37 cellular contexts compared by ENCODE assay signal in genomic region chr9:100879884-100880283, GRCh38.
"Had no signal": no experiment of that assay in that cellular context is flagged by ENCODE, and none has a peak within 500 bp of the region (broad histone marks: within the 10 kb centered on the region; RNA-seq: fewer than 3 reads in every experiment).

No MANE protein-coding gene starts in this region.

- H3K9me3 Mint-ChIP-seq: activated CD4-positive, alpha-beta memory T cell treated with anti-CD3 and anti-CD28 coated beads, Interleukin-2, amount 10 ng/mL, durations not matched to agents 7 days and 5 days; activated CD4-positive, alpha-beta T cell treated with anti-CD3 and anti-CD28 coated beads, Interleukin-2, amount 10 ng/mL, durations not matched to agents 7 days and 5 days; activated naive CD4-positive, alpha-beta T cell treated with anti-CD3 and anti-CD28 coated beads, Interleukin-2, amount 10 ng/mL, durations not matched to agents 7 days and 5 days; activated naive CD4-positive, alpha-beta T cell treated with anti-CD3 and anti-CD28 coated beads, Interleukin-2, amount 50 U/mL, for 24 hours; activated naive CD8-positive, alpha-beta T cell treated with anti-CD3 and anti-CD28 coated beads, Interleukin-2, amount 10 ng/mL, durations not matched to agents 7 days and 5 days; activated naive CD8-positive, alpha-beta T cell treated with anti-CD3 and anti-CD28 coated beads, Interleukin-2, amount 50 U/mL, for 24 hours; activated T-cell treated with anti-CD3 and anti-CD28 coated beads, Interleukin-2, amount 50 U/mL, for 24 hours; activated T-helper 2 cell treated with anti-CD3 and anti-CD28 coated beads, Interferon-gamma antibody, Interleukin-2, Interleukin-4, amounts not matched to agents 10 μg/mL and 5 μg/mL and 100 μg/mL, durations not matched to agents 14 hours and 24 hours and 36 hours; brain; T-helper 1 cell treated with Interleukin-12 subunit alpha and Interleukin-12 subunit beta and Interleukin-4 antibody, amounts not matched to agents 30 μg/mL and 1 μg/mL, for 36 hours; T-helper 2 cell treated with Interferon-gamma antibody and Interleukin-4, amounts not matched to agents 5 μg/mL and 100 μg/mL, for 36 hours had no signal

- ATAC-seq: activated CD4-positive, alpha-beta T cell treated with anti-CD3 and anti-CD28 coated beads for 36 hours; activated CD4-positive, CD25-positive, alpha-beta regulatory T cell treated with anti-CD3 and anti-CD28 coated beads, Interleukin-2, amount 50 U/mL, for 24 hours; activated CD8-positive, alpha-beta memory T cell treated with anti-CD3 and anti-CD28 coated beads, Interleukin-2, amount 10 ng/mL, durations not matched to agents 7 days and 5 days; activated CD8-positive, alpha-beta T cell treated with anti-CD3 and anti-CD28 coated beads, Interleukin-2, amount 10 ng/mL, durations not matched to agents 7 days and 5 days; activated naive CD8-positive, alpha-beta T cell treated with anti-CD3 and anti-CD28 coated beads, Interleukin-2, amount 50 U/mL, for 24 hours had no signal

- H3K27ac Mint-ChIP-seq: activated CD4-positive, alpha-beta memory T cell treated with anti-CD3 and anti-CD28 coated beads, Interleukin-2, amount 10 ng/mL, durations not matched to agents 7 days and 5 days; activated CD4-positive, alpha-beta T cell treated with anti-CD3 and anti-CD28 coated beads for 36 hours; activated CD4-positive, alpha-beta T cell treated with anti-CD3 and anti-CD28 coated beads, Interleukin-2, amount 10 ng/mL, durations not matched to agents 7 days and 5 days; activated CD8-positive, alpha-beta memory T cell treated with anti-CD3 and anti-CD28 coated beads, Interleukin-2, amount 10 ng/mL, durations not matched to agents 7 days and 5 days; activated CD8-positive, alpha-beta T cell treated with anti-CD3 and anti-CD28 coated beads, Interleukin-2, amount 10 ng/mL, durations not matched to agents 7 days and 5 days; activated naive CD4-positive, alpha-beta T cell treated with anti-CD3 and anti-CD28 coated beads, Interleukin-2, amount 10 ng/mL, durations not matched to agents 7 days and 5 days; activated naive CD4-positive, alpha-beta T cell treated with anti-CD3 and anti-CD28 coated beads, Interleukin-2, amount 50 U/mL, for 24 hours; activated naive CD8-positive, alpha-beta T cell; activated naive CD8-positive, alpha-beta T cell treated with anti-CD3 and anti-CD28 coated beads, Interleukin-2, amount 10 ng/mL, durations not matched to agents 7 days and 5 days; activated naive CD8-positive, alpha-beta T cell treated with anti-CD3 and anti-CD28 coated beads, Interleukin-2, amount 50 U/mL, for 24 hours; activated T-cell treated with anti-CD3 and anti-CD28 coated beads, Interleukin-2, amount 50 U/mL, for 24 hours; activated T-helper 2 cell treated with anti-CD3 and anti-CD28 coated beads, Interferon-gamma antibody, Interleukin-2, Interleukin-4, amounts not matched to agents 10 μg/mL and 5 μg/mL and 100 μg/mL, durations not matched to agents 14 hours and 24 hours and 36 hours; brain; T-helper 1 cell treated with Interleukin-12 subunit alpha and Interleukin-12 subunit beta and Interleukin-4 antibody, amounts not matched to agents 30 μg/mL and 1 μg/mL, for 36 hours; T-helper 2 cell treated with Interferon-gamma antibody and Interleukin-4, amounts not matched to agents 5 μg/mL and 100 μg/mL, for 36 hours had no signal

- H3K9me3 ChIP-seq: ascending aorta had no signal

- H3K4me1 ChIP-seq: ascending aorta had no signal

- H3K36me3 Mint-ChIP-seq: activated CD8-positive, alpha-beta memory T cell treated with anti-CD3 and anti-CD28 coated beads, Interleukin-2, amount 10 ng/mL, durations not matched to agents 7 days and 5 days; activated naive CD4-positive, alpha-beta T cell treated with anti-CD3 and anti-CD28 coated beads, Interleukin-2, amount 10 ng/mL, durations not matched to agents 7 days and 5 days; activated naive CD4-positive, alpha-beta T cell treated with anti-CD3 and anti-CD28 coated beads, Interleukin-2, amount 50 U/mL, for 24 hours; activated naive CD8-positive, alpha-beta T cell; activated naive CD8-positive, alpha-beta T cell treated with anti-CD3 and anti-CD28 coated beads, Interleukin-2, amount 10 ng/mL, durations not matched to agents 7 days and 5 days; brain had no signal

- H3K27me3 ChIP-seq: ascending aorta, cardiac muscle cell had no signal

- H3K27me3 Mint-ChIP-seq: activated CD4-positive, alpha-beta memory T cell treated with anti-CD3 and anti-CD28 coated beads, Interleukin-2, amount 10 ng/mL, durations not matched to agents 7 days and 5 days; activated CD4-positive, alpha-beta T cell treated with anti-CD3 and anti-CD28 coated beads for 36 hours; activated CD4-positive, alpha-beta T cell treated with anti-CD3 and anti-CD28 coated beads, Interleukin-2, amount 10 ng/mL, durations not matched to agents 7 days and 5 days; activated CD8-positive, alpha-beta memory T cell treated with anti-CD3 and anti-CD28 coated beads, Interleukin-2, amount 10 ng/mL, durations not matched to agents 7 days and 5 days; activated naive CD4-positive, alpha-beta T cell treated with anti-CD3 and anti-CD28 coated beads, Interleukin-2, amount 10 ng/mL, durations not matched to agents 7 days and 5 days; activated naive CD4-positive, alpha-beta T cell treated with anti-CD3 and anti-CD28 coated beads, Interleukin-2, amount 50 U/mL, for 24 hours; activated naive CD8-positive, alpha-beta T cell; activated naive CD8-positive, alpha-beta T cell treated with anti-CD3 and anti-CD28 coated beads, Interleukin-2, amount 50 U/mL, for 24 hours; activated T-cell treated with anti-CD3 and anti-CD28 coated beads, Interleukin-2, amount 50 U/mL, for 24 hours; brain; central memory CD8-positive, alpha-beta T cell had no signal

- H3K27ac ChIP-seq: ascending aorta, cardiac muscle cell, VCaP had no signal

- H3K4me3 Mint-ChIP-seq: activated CD4-positive, alpha-beta memory T cell treated with anti-CD3 and anti-CD28 coated beads, Interleukin-2, amount 10 ng/mL, durations not matched to agents 7 days and 5 days; activated CD4-positive, alpha-beta T cell treated with anti-CD3 and anti-CD28 coated beads for 36 hours; activated CD4-positive, alpha-beta T cell treated with anti-CD3 and anti-CD28 coated beads, Interleukin-2, amount 10 ng/mL, durations not matched to agents 7 days and 5 days; activated CD8-positive, alpha-beta memory T cell treated with anti-CD3 and anti-CD28 coated beads, Interleukin-2, amount 10 ng/mL, durations not matched to agents 7 days and 5 days; activated CD8-positive, alpha-beta T cell treated with anti-CD3 and anti-CD28 coated beads, Interleukin-2, amount 10 ng/mL, durations not matched to agents 7 days and 5 days; activated naive CD4-positive, alpha-beta T cell treated with anti-CD3 and anti-CD28 coated beads, Interleukin-2, amount 10 ng/mL, durations not matched to agents 7 days and 5 days; activated naive CD4-positive, alpha-beta T cell treated with anti-CD3 and anti-CD28 coated beads, Interleukin-2, amount 50 U/mL, for 24 hours; activated naive CD8-positive, alpha-beta T cell; activated naive CD8-positive, alpha-beta T cell treated with anti-CD3 and anti-CD28 coated beads, Interleukin-2, amount 10 ng/mL, durations not matched to agents 7 days and 5 days; activated naive CD8-positive, alpha-beta T cell treated with anti-CD3 and anti-CD28 coated beads, Interleukin-2, amount 50 U/mL, for 24 hours; activated T-cell treated with anti-CD3 and anti-CD28 coated beads, Interleukin-2, amount 50 U/mL, for 24 hours; brain; central memory CD8-positive, alpha-beta T cell; T-helper 1 cell treated with Interleukin-12 subunit alpha and Interleukin-12 subunit beta and Interleukin-4 antibody, amounts not matched to agents 30 μg/mL and 1 μg/mL, for 36 hours; T-helper 2 cell treated with Interferon-gamma antibody and Interleukin-4, amounts not matched to agents 5 μg/mL and 100 μg/mL, for 36 hours had no signal

- H3K36me3 ChIP-seq: ascending aorta, cardiac muscle cell had no signal

- H3K4me1 Mint-ChIP-seq: activated CD4-positive, alpha-beta memory T cell treated with anti-CD3 and anti-CD28 coated beads, Interleukin-2, amount 10 ng/mL, durations not matched to agents 7 days and 5 days; activated CD4-positive, alpha-beta T cell treated with anti-CD3 and anti-CD28 coated beads for 36 hours; activated CD4-positive, alpha-beta T cell treated with anti-CD3 and anti-CD28 coated beads, Interleukin-2, amount 10 ng/mL, durations not matched to agents 7 days and 5 days; activated CD8-positive, alpha-beta memory T cell treated with anti-CD3 and anti-CD28 coated beads, Interleukin-2, amount 10 ng/mL, durations not matched to agents 7 days and 5 days; activated naive CD4-positive, alpha-beta T cell treated with anti-CD3 and anti-CD28 coated beads, Interleukin-2, amount 10 ng/mL, durations not matched to agents 7 days and 5 days; activated naive CD4-positive, alpha-beta T cell treated with anti-CD3 and anti-CD28 coated beads, Interleukin-2, amount 50 U/mL, for 24 hours; activated naive CD8-positive, alpha-beta T cell treated with anti-CD3 and anti-CD28 coated beads, Interleukin-2, amount 10 ng/mL, durations not matched to agents 7 days and 5 days; activated naive CD8-positive, alpha-beta T cell treated with anti-CD3 and anti-CD28 coated beads, Interleukin-2, amount 50 U/mL, for 24 hours; central memory CD8-positive, alpha-beta T cell had no signal

- H3K4me3 ChIP-seq: ascending aorta, cardiac muscle cell had no signal

- DNase-seq: activated CD4-positive, alpha-beta memory T cell treated with anti-CD3 and anti-CD28 coated beads, Interleukin-2, amount 10 ng/mL, durations not matched to agents 7 days and 5 days; activated CD4-positive, alpha-beta T cell treated with anti-CD3 and anti-CD28 coated beads for 1 hour; activated CD4-positive, alpha-beta T cell treated with anti-CD3 and anti-CD28 coated beads for 36 hours; activated CD4-positive, alpha-beta T cell treated with anti-CD3 and anti-CD28 coated beads for 48 hours; activated CD4-positive, alpha-beta T cell treated with anti-CD3 and anti-CD28 coated beads, Interleukin-2, amount 10 ng/mL, durations not matched to agents 7 days and 5 days; activated CD4-positive, alpha-beta T cell treated with anti-CD3 and anti-CD28 coated beads, Interleukin-2, amount 50 U/mL, for 48 hours; activated CD4-positive, CD25-positive, alpha-beta regulatory T cell; activated CD8-positive, alpha-beta memory T cell treated with anti-CD3 and anti-CD28 coated beads for 24 hours; activated CD8-positive, alpha-beta memory T cell treated with anti-CD3 and anti-CD28 coated beads, Interleukin-2, amount 10 ng/mL, durations not matched to agents 7 days and 5 days; activated CD8-positive, alpha-beta memory T cell treated with anti-CD3 and anti-CD28 coated beads, Interleukin-2, amount 50 U/mL, for 48 hours; activated CD8-positive, alpha-beta T cell treated with anti-CD3 and anti-CD28 coated beads, Interleukin-2, amount 10 ng/mL, durations not matched to agents 7 days and 5 days; activated effector memory CD4-positive, alpha-beta T cell treated with Interleukin-2 at 50 U/mL for 16 hours; activated gamma-delta T cell; activated naive CD4-positive, alpha-beta T cell treated with anti-CD3 and anti-CD28 coated beads, Interleukin-2, amount 10 ng/mL, durations not matched to agents 7 days and 5 days; activated naive CD4-positive, alpha-beta T cell treated with Interleukin-2 at 50 U/mL for 16 hours; activated naive CD8-positive, alpha-beta T cell treated with anti-CD3 and anti-CD28 coated beads, Interleukin-2, amount 10 ng/mL, durations not matched to agents 7 days and 5 days; activated naive CD8-positive, alpha-beta T cell treated with anti-CD3 and anti-CD28 coated beads, Interleukin-2, amount 50 U/mL, for 24 hours; activated T-cell treated with anti-CD3 and anti-CD28 coated beads, Interleukin-2, amount 50 U/mL, for 24 hours; activated T-cell treated with anti-CD3 and anti-CD28 coated beads, Interleukin-2, amount 50 U/mL, for 48 hours; amygdala; anterior cingulate cortex; caudate nucleus; cerebellar nuclear complex; T-helper 1 cell; T-helper 2 cell; T-helper 9 cell had no signal
